Comparison of ENCODE assay signal across 12 cellular contexts in the genomic region with DNA sequence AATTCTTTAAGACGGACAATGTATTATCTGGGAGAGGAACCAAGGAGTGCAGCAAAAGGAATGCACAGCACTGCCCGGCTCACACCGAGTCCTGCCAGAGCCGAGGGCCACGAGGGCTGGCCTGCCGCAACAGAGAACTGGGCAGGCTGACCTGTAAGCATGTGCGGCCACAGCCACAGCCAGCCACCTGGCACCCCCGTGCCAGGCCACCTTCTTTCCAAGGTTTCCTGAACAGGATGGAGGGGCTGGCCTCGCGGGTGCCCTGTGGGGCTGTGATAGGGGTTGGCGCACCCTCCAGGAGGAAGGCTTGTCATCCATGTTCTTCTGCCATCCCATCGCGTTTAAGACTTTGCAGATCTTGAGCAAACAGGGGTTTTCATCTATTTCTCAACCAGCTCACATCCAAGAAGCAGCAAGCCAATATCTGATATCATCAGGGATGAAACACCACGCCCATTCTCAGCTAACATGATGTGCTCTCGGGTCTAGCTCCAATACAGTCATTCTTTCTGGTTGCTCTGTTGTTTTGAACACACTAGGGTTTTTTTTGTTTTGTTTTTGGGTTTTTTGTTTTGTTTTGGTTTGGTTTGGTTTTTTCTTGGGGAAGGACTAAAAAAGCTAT. TPM values are rescaled to one million over a fixed set of nuclear protein-coding genes. Genes with fewer than 3 reads are reported as not detected.
DNase-seq lines count a peak whose midpoint lies in the region; ATAC-seq and TF ChIP-seq lines count a peak whose summit lies in the region.
"Had no signal": no experiment of that assay in that cellular context is flagged by ENCODE, and none has a peak within 500 bp of the region (broad histone marks: within the 10 kb centered on the region; RNA-seq: fewer than 3 reads in every experiment).

No MANE protein-coding gene starts in this region.

- peaks cover 37% of the 10 kb centered on the region for H3K79me2 ChIP-seq in osteoblast (ENCODE audit: insufficient read depth, low read length)

- no peaks in the 10 kb centered on the region for H3K27me3 ChIP-seq in osteoblast (ENCODE audit: insufficient read depth, low read length)
- peaks cover 2% of the 10 kb centered on the region for H3K27me3 ChIP-seq in effector memory CD4-positive, alpha-beta T cell (replicated peaks; ENCODE audit: control insufficient read depth, insufficient read depth, low read length, poor library complexity, severe bottlenecking)
- H3K27me3 ChIP-seq: cardiac muscle cell, right lobe of liver had no signal

- no peaks in the 10 kb centered on the region for H4K20me1 ChIP-seq in osteoblast (ENCODE audit: insufficient read depth, low read length)

- H3K36me3 ChIP-seq in osteoblast (ENCODE audit: insufficient read depth, low read length): peaks cover 9% of the 10 kb centered on the region
- no peaks in the 10 kb centered on the region for H3K36me3 ChIP-seq in effector memory CD4-positive, alpha-beta T cell (ENCODE audit: control insufficient read depth, insufficient read depth, low read length)
- H3K36me3 ChIP-seq: cardiac muscle cell, right lobe of liver had no signal

- peak overlapping the region; percentile 66 for H3K4me2 ChIP-seq in osteoblast (ENCODE audit: insufficient read depth, low read length)

- TF ChIP-seq CTCF in osteoblast (IDR thresholded peaks at IDR 0.05; ENCODE audit: extremely low read depth, low read depth, low read length): no peak

- no peak overlapping the region for H3K4me3 ChIP-seq in osteoblast (ENCODE audit: insufficient read depth, low read length)
- no peak overlapping the region for H3K4me3 ChIP-seq in effector memory CD4-positive, alpha-beta T cell (ENCODE audit: insufficient read depth, low read depth, low read length, poor library complexity, severe bottlenecking)
- H3K4me3 ChIP-seq: cardiac muscle cell, right lobe of liver had no signal

- peak overlapping the region; percentile 99 for H3K27ac ChIP-seq in osteoblast (ENCODE audit: low read depth, low read length)
- no peak overlapping the region for H3K27ac ChIP-seq in effector memory CD4-positive, alpha-beta T cell (ENCODE audit: insufficient read depth, low read length, poor library complexity, severe bottlenecking)
- H3K27ac ChIP-seq: cardiac muscle cell, right lobe of liver had no signal

- peak; percentile 78 for DNase-seq in AG08395 (ENCODE audit: low spot score)
- peak; percentile 22 for DNase-seq in M059J (ENCODE audit: low read depth)
- peak; percentile 45 for DNase-seq in dedifferentiated amniotic fluid mesenchymal stem cell (ENCODE audit: extremely low spot score)
- DNase-seq in osteoblast (ENCODE audit: insufficient read length, low spot score, missing footprints): peak; percentile 97
- no peak for DNase-seq in activated gamma-delta T cell (lab: John Stamatoyannopoulos, UW)
- DNase-seq in HT-29 (ENCODE audit: low spot score): no peak
- no peak for DNase-seq in effector memory CD4-positive, alpha-beta T cell
- DNase-seq: activated CD8-positive, alpha-beta memory T cell treated with anti-CD3 and anti-CD28 coated beads for 24 hours; CD4-positive, alpha-beta memory T cell; right lobe of liver had no signal

- H3K9me3 ChIP-seq in osteoblast (ENCODE audit: low read depth, low read length): no peaks in the 10 kb centered on the region
- no peaks in the 10 kb centered on the region for H3K9me3 ChIP-seq in effector memory CD4-positive, alpha-beta T cell (ENCODE audit: control insufficient read depth, low read length)
- H3K9me3 ChIP-seq: right lobe of liver had no signal

- H2AFZ ChIP-seq in osteoblast (ENCODE audit: low read length): no peak overlapping the region

- ATAC-seq in HG03342 (IDR thresholded peaks at IDR 0.05; ENCODE audit: unreplicated experiment): no peak

- H3K4me1 ChIP-seq in osteoblast (ENCODE audit: insufficient read depth, low read length): peaks cover 66% of the 10 kb centered on the region
- H3K4me1 ChIP-seq in effector memory CD4-positive, alpha-beta T cell (ENCODE audit: control insufficient read depth, insufficient read depth, low read length, poor library complexity, severe bottlenecking): no peaks in the 10 kb centered on the region
- H3K4me1 ChIP-seq: right lobe of liver had no signal

RNA-seq across cellular contexts. Expression of gene CA12, which starts 10.2 kb away (rescaled TPM):
- total RNA-seq in M059J (2014; rRNA removed; shearing (Covaris generic)): 6.1 and 6.9 TPM in 2 replicates
- total RNA-seq in osteoblast: 107 and 114 TPM in 2 replicates
- 60.0 and 64.9 TPM in 2 replicates for total RNA-seq in HT-29 (2014; rRNA removed; shearing (Covaris generic))
- total RNA-seq: CD4-positive, alpha-beta memory T cell had no signal

Comparison
In these comparisons a context has a peak if more than half of its experiments do, and no peak if none do; other contexts are left out.
1. DNase-seq: peak in AG08395 (single experiment), M059J (single experiment), dedifferentiated amniotic fluid mesenchymal stem cell (single experiment) and osteoblast (single experiment); none in activated gamma-delta T cell (single experiment), HT-29 (single experiment) and effector memory CD4-positive, alpha-beta T cell (0 of 3).